Comparison of ENCODE assay signal across 8 cellular contexts in genomic region chr1:91501527-91501859, GRCh38. TPM values are rescaled to one million over a fixed set of nuclear protein-coding genes. Genes with fewer than 3 reads are reported as not detected.
DNase-seq lines count a peak whose midpoint lies in the region; ATAC-seq, FAIRE-seq and TF ChIP-seq lines count a peak whose summit lies in the region.

No MANE protein-coding gene starts in this region.

- H3K4me2 ChIP-seq in PC-3 (ENCODE audit: low read length), result peak overlapping the region; percentile 89

- peak overlapping the region; percentile 78 for H3K4me3 ChIP-seq in PC-3 (ENCODE audit: low read length)
- H3K4me3 ChIP-seq in esophagus (ENCODE audit: low read depth in 1 of 2, low read length in 2 of 2), result peak overlapping the region; percentile 73 to 89
- H3K4me3 ChIP-seq in pancreas, result peak overlapping the region; percentile 45 to 86 (median 58)

- H3K4me1 ChIP-seq in PC-3 (ENCODE audit: insufficient read depth, low read length) (peaks cover 27% of the 10 kb centered on the region), esophagus (ENCODE audit: control insufficient read depth in 2 of 2, insufficient read depth in 2 of 2, low read length in 1 of 2) (no peaks in the 10 kb centered on the region), pancreas (peaks cover 0 to 6% (median 6%) of the 10 kb centered on the region in 3 donors)

- BruUV-seq in PC-3 (replicated peaks; lab: Mats Ljungman, UMichigan), result no TSS peak

- intact Hi-C loops in PC-3 (cut with micrococcal nuclease), result loop anchor here (2.0 to 10.0 kb wide), 3 partner anchors 61 to 793 kb away; partner anchors contain the start of genes GLMN and RPAP2
- intact Hi-C loops in pancreas (cut with DNase I), result no loop called here

- H2AFZ ChIP-seq in PC-3 (ENCODE audit: low read length), result peak overlapping the region; percentile 93

- H3F3A ChIP-seq in PC-3 (ENCODE audit: low read length, unreplicated experiment), result no peaks in the 10 kb centered on the region

- TF ChIP-seq CTCF in PC-3 (conservative IDR thresholded peaks at IDR 0.05; ENCODE audit: low read depth, low read length), result 0 out of 2 replicates have a peak, but pooled peaks have one; percentile 9
- TF ChIP-seq CTCF in pancreas (IDR thresholded peaks at IDR 0.05), result no peak

- H3K36me3 ChIP-seq in PC-3 (ENCODE audit: low read depth, low read length) (no peaks in the 10 kb centered on the region), esophagus (ENCODE audit: control insufficient read depth in 2 of 2, insufficient read depth in 2 of 2, low read length in 1 of 2) (no peaks in the 10 kb centered on the region), pancreas (no peaks in the 10 kb centered on the region)

- no peaks in the 10 kb centered on the region for H3K27me3 Mint-ChIP-seq in T-helper 17 cell

- no peaks in the 10 kb centered on the region for H3K27me3 ChIP-seq in PC-3 (ENCODE audit: low read length)
- H3K27me3 ChIP-seq in esophagus (ENCODE audit: control insufficient read depth in 1 of 2, insufficient read depth in 2 of 2, low read length in 2 of 2), result no peaks in the 10 kb centered on the region
- H3K27me3 ChIP-seq in pancreas, result no peaks in the 10 kb centered on the region

- H3K27ac Mint-ChIP-seq in T-helper 17 cell, result no peak overlapping the region

- DNase-seq in DMS53 (lab: John Stamatoyannopoulos, UW), result peak; percentile 90
- no peak for DNase-seq in PC-3
- no peak for DNase-seq in pancreas
- DNase-seq in HuH-7 (ENCODE audit: low spot score), result no peak
- no peak for DNase-seq in T-helper 17 cell

- no peak overlapping the region for H3K4me3 Mint-ChIP-seq in T-helper 17 cell

- WGBS in esophagus, 2 donors, result 1% methylated on average over 9 of the region's 9 CpGs
- 1 to 2% methylated on average over 9 of the region's 9 CpGs for WGBS in pancreas, 2 donors

- H3K9me3 ChIP-seq in PC-3 (ENCODE audit: low read length) (no peaks in the 10 kb centered on the region), esophagus (ENCODE audit: control insufficient read depth in 2 of 2, insufficient read depth in 1 of 2, low read depth in 1 of 2, low read length in 1 of 2) (no peaks in the 10 kb centered on the region), pancreas (no peaks in the 10 kb centered on the region), T-helper 17 cell (ENCODE audit: control insufficient read depth, low read length, poor library complexity, severe bottlenecking) (no peaks in the 10 kb centered on the region)

- POLR2A ChIA-PET in PC-3 (lab: Charles Lee; ENCODE audit: unreplicated experiment), result no interaction called here

- H3K27ac ChIP-seq in PC-3 (ENCODE audit: low read length) (peak overlapping the region; percentile 90), esophagus (ENCODE audit: low read depth in 2 of 2, low read length in 1 of 2) (peak overlapping the region; percentile 79 to 93), pancreas (peak overlapping the region; percentile 15 to 83 (median 68))

- peaks cover 49% of the 10 kb centered on the region for H3K79me2 ChIP-seq in PC-3 (ENCODE audit: low read length)

- peaks cover 22% of the 10 kb centered on the region for H3K4me1 Mint-ChIP-seq in T-helper 17 cell

- ATAC-seq in GM21381 (IDR thresholded peaks at IDR 0.05; ENCODE audit: unreplicated experiment), result peak; percentile 9
- peak; percentile 13 for ATAC-seq in HG03571 (IDR thresholded peaks at IDR 0.05; ENCODE audit: unreplicated experiment)
- ATAC-seq in PC-3, result peak; percentile 30
- peak in 1 of 4 donors; percentile 1 for ATAC-seq in pancreas
- ATAC-seq in T-helper 17 cell, result no peak

- no peaks in the 10 kb centered on the region for H4K20me1 ChIP-seq in PC-3 (ENCODE audit: low read length)

- no peak for FAIRE-seq in pancreas (lab: Jason Lieb, UNC)

- peaks cover 4% of the 10 kb centered on the region for H3K36me3 Mint-ChIP-seq in T-helper 17 cell (ENCODE audit: low read depth)

- H3K9ac ChIP-seq in PC-3 (ENCODE audit: low read length), result peak overlapping the region; percentile 95

- H3K9me2 ChIP-seq in PC-3 (replicated peaks; ENCODE audit: low read length), result no peaks in the 10 kb centered on the region

- CTCF ChIA-PET in PC-3 (lab: Charles Lee), result interaction anchor here (0.5 to 1.2 kb wide), 2 partner anchors 95 to 263 kb away, joined by 3 to 4 read pairs; no protein-coding TSS in a partner anchor

RNA-seq across cellular contexts. Expression of gene CDC7, which starts 0.8 kb away (rescaled TPM):
- total RNA-seq in PC-3 (2014; rRNA removed), result 10.0 and 11.1 TPM in 2 replicates
- 1 to 10 TPM; 2.8 to 4.9 TPM for polyA plus RNA-seq in esophagus
- total RNA-seq in pancreas, result 1 to 10 TPM in 2 of 6 donors, under 1 TPM in 4; 0.56 to 2.4 (median 0.92) TPM
- 1 to 10 TPM in 1 of 2 donors, under 1 TPM in 1; 0.87 to 1.4 TPM for polyA plus RNA-seq in pancreas
- 1 to 10 TPM; 5.2 to 6.5 TPM for total RNA-seq in T-helper 17 cell
